Comparison of ENCODE assay signal across 36 cellular contexts in genomic region chr6:22306741-22307466, GRCh38. TPM values are rescaled to one million over a fixed set of nuclear protein-coding genes. Genes with fewer than 3 reads are reported as not detected.
DNase-seq lines count a peak whose midpoint lies in the region; ATAC-seq and TF ChIP-seq lines count a peak whose summit lies in the region.
"Had no signal": no experiment of that assay in that cellular context is flagged by ENCODE, and none has a peak within 500 bp of the region (broad histone marks: within the 10 kb centered on the region; RNA-seq: fewer than 3 reads in every experiment).

No MANE protein-coding gene starts in this region.

- TF ChIP-seq CTCF in esophagus squamous epithelium (IDR thresholded peaks at IDR 0.05), result no peak

- H3K4me3 ChIP-seq in esophagus squamous epithelium, result no peak overlapping the region
- H3K4me3 ChIP-seq: ascending aorta, coronary artery, MG63, transverse colon had no signal

- no peak overlapping the region for H3K4me3 Mint-ChIP-seq in natural killer cell treated with Interleukin-12 subunit alpha and Interleukin-12 subunit beta and Interleukin-15 and Interleukin-18, amount 100 ng/mL, for 72 hours
- H3K4me3 Mint-ChIP-seq: activated CD8-positive, alpha-beta memory T cell treated with anti-CD3 and anti-CD28 coated beads, Interleukin-2, amount 10 ng/mL, durations not matched to agents 7 days and 5 days; activated naive CD8-positive, alpha-beta T cell treated with anti-CD3 and anti-CD28 coated beads, Interleukin-2, amount 10 ng/mL, durations not matched to agents 7 days and 5 days; activated T-cell treated with anti-CD3 and anti-CD28 coated beads, Interleukin-2, amount 50 U/mL, for 4 hours; HFFc6; naive thymus-derived CD8-positive, alpha-beta T cell; stimulated activated effector memory CD8-positive, alpha-beta T cell treated with anti-CD3 and anti-CD28 coated beads, Interleukin-12 subunit alpha, Interleukin-12 subunit beta, amount 100 ng/mL, for 72 hours; T-helper 17 cell had no signal

- peak; percentile 8 for DNase-seq in NCI-H2107 treated with DMSO at 0.1 percent for 48 hours (lab: John Stamatoyannopoulos, UW; ENCODE audit: unreplicated experiment)
- DNase-seq in NCI-H2107 (lab: John Stamatoyannopoulos, UW), result no peak
- peak; percentile 57 for DNase-seq in NCI-H524 treated with DMSO at 0.1 percent for 48 hours (lab: John Stamatoyannopoulos, UW)
- peak; percentile 50 for DNase-seq in fibroblast of gingiva (ENCODE audit: low read depth)
- no peak for DNase-seq in cerebellar nuclear complex (lab: John Stamatoyannopoulos, UW)
- no peak for DNase-seq in natural killer cell treated with Interleukin-12 subunit alpha and Interleukin-12 subunit beta and Interleukin-15 and Interleukin-18, amount 100 ng/mL, for 72 hours (ENCODE audit: low spot score)
- DNase-seq in esophagus squamous epithelium (lab: John Stamatoyannopoulos, UW), result no peak
- DNase-seq: activated CD4-positive, alpha-beta T cell treated with anti-CD3 and anti-CD28 coated beads, Interleukin-2, amount 50 U/mL, for 4 hours; activated CD8-positive, alpha-beta memory T cell treated with anti-CD3 and anti-CD28 coated beads, Interleukin-2, amount 10 ng/mL, durations not matched to agents 7 days and 5 days; activated gamma-delta T cell; activated naive CD8-positive, alpha-beta T cell treated with anti-CD3 and anti-CD28 coated beads, Interleukin-2, amount 10 ng/mL, durations not matched to agents 7 days and 5 days; activated T-cell treated with anti-CD3 and anti-CD28 coated beads, Interleukin-2, amount 50 U/mL, for 4 hours; C1 segment of cervical spinal cord; DMS53; effector CD8-positive, alpha-beta T cell; glutamatergic neuron; HFFc6; MG63; midbrain; naive thymus-derived CD8-positive, alpha-beta T cell; NCI-H1105; NCI-H187; NCI-H226; OCI-M1; T-helper 17 cell; transverse colon had no signal

- H3K27ac Mint-ChIP-seq in natural killer cell treated with Interleukin-12 subunit alpha and Interleukin-12 subunit beta and Interleukin-15 and Interleukin-18, amount 100 ng/mL, for 72 hours, result no peak overlapping the region
- H3K27ac Mint-ChIP-seq: activated CD8-positive, alpha-beta memory T cell treated with anti-CD3 and anti-CD28 coated beads, Interleukin-2, amount 10 ng/mL, durations not matched to agents 7 days and 5 days; activated naive CD8-positive, alpha-beta T cell treated with anti-CD3 and anti-CD28 coated beads, Interleukin-2, amount 10 ng/mL, durations not matched to agents 7 days and 5 days; HFFc6; naive thymus-derived CD8-positive, alpha-beta T cell; stimulated activated effector memory CD8-positive, alpha-beta T cell treated with anti-CD3 and anti-CD28 coated beads, Interleukin-12 subunit alpha, Interleukin-12 subunit beta, amount 100 ng/mL, for 72 hours; T-helper 17 cell had no signal

- no peak for ATAC-seq in natural killer cell treated with Interleukin-12 subunit alpha and Interleukin-12 subunit beta and Interleukin-15 and Interleukin-18, amount 100 ng/mL, for 72 hours
- ATAC-seq in HG03039 (IDR thresholded peaks at IDR 0.05; ENCODE audit: unreplicated experiment), result no peak
- ATAC-seq: activated CD8-positive, alpha-beta memory T cell treated with anti-CD3 and anti-CD28 coated beads, Interleukin-2, amount 10 ng/mL, durations not matched to agents 7 days and 5 days; activated T-cell treated with anti-CD3 and anti-CD28 coated beads, Interleukin-2, amount 50 U/mL, for 4 hours; naive thymus-derived CD8-positive, alpha-beta T cell; SK-N-SH treated with all-trans-retinoic acid at 6 μM for 48 hours; stimulated activated effector memory CD8-positive, alpha-beta T cell treated with anti-CD3 and anti-CD28 coated beads, Interleukin-12 subunit alpha, Interleukin-12 subunit beta, amount 100 ng/mL, for 72 hours; T-helper 17 cell had no signal

- 79 to 80% methylated on average over 3 of the region's 3 CpGs for WGBS in esophagus squamous epithelium, 2 donors

- intact Hi-C loops in esophagus squamous epithelium (cut with DNase I), result no loop called here

- H3K9me3 ChIP-seq in esophagus squamous epithelium, result peaks cover 0 to 7% (median 3%) of the 10 kb centered on the region in 3 donors

- H3K4me1 Mint-ChIP-seq in natural killer cell treated with Interleukin-12 subunit alpha and Interleukin-12 subunit beta and Interleukin-15 and Interleukin-18, amount 100 ng/mL, for 72 hours (ENCODE audit: low read depth in 2 of 2), result no peaks in the 10 kb centered on the region
- H3K4me1 Mint-ChIP-seq: activated CD8-positive, alpha-beta memory T cell treated with anti-CD3 and anti-CD28 coated beads, Interleukin-2, amount 10 ng/mL, durations not matched to agents 7 days and 5 days; activated naive CD8-positive, alpha-beta T cell treated with anti-CD3 and anti-CD28 coated beads, Interleukin-2, amount 10 ng/mL, durations not matched to agents 7 days and 5 days; stimulated activated effector memory CD8-positive, alpha-beta T cell treated with anti-CD3 and anti-CD28 coated beads, Interleukin-12 subunit alpha, Interleukin-12 subunit beta, amount 100 ng/mL, for 72 hours; T-helper 17 cell had no signal

- H3K36me3 Mint-ChIP-seq in natural killer cell treated with Interleukin-12 subunit alpha and Interleukin-12 subunit beta and Interleukin-15 and Interleukin-18, amount 100 ng/mL, for 72 hours, result peaks cover 8% of the 10 kb centered on the region
- H3K36me3 Mint-ChIP-seq: activated CD8-positive, alpha-beta memory T cell treated with anti-CD3 and anti-CD28 coated beads, Interleukin-2, amount 10 ng/mL, durations not matched to agents 7 days and 5 days; activated naive CD8-positive, alpha-beta T cell treated with anti-CD3 and anti-CD28 coated beads, Interleukin-2, amount 10 ng/mL, durations not matched to agents 7 days and 5 days; stimulated activated effector memory CD8-positive, alpha-beta T cell treated with anti-CD3 and anti-CD28 coated beads, Interleukin-12 subunit alpha, Interleukin-12 subunit beta, amount 100 ng/mL, for 72 hours had no signal

- H3K36me3 ChIP-seq in esophagus squamous epithelium, result no peaks in the 10 kb centered on the region
- H3K36me3 ChIP-seq: ascending aorta, MG63, transverse colon had no signal

- no peaks in the 10 kb centered on the region for H3K4me1 ChIP-seq in esophagus squamous epithelium
- H3K4me1 ChIP-seq: ascending aorta, transverse colon had no signal

- H3K27ac ChIP-seq in esophagus squamous epithelium, result no peak overlapping the region
- H3K27ac ChIP-seq: 22Rv1, ascending aorta, coronary artery, transverse colon had no signal

- H3K9me3 Mint-ChIP-seq in natural killer cell treated with Interleukin-12 subunit alpha and Interleukin-12 subunit beta and Interleukin-15 and Interleukin-18, amount 100 ng/mL, for 72 hours, result peaks cover 6% of the 10 kb centered on the region

- no peaks in the 10 kb centered on the region for H3K27me3 ChIP-seq in esophagus squamous epithelium
- H3K27me3 ChIP-seq: ascending aorta, MG63, transverse colon had no signal

- H3K27me3 Mint-ChIP-seq in natural killer cell treated with Interleukin-12 subunit alpha and Interleukin-12 subunit beta and Interleukin-15 and Interleukin-18, amount 100 ng/mL, for 72 hours, result no peaks in the 10 kb centered on the region
- H3K27me3 Mint-ChIP-seq: activated CD8-positive, alpha-beta memory T cell treated with anti-CD3 and anti-CD28 coated beads, Interleukin-2, amount 10 ng/mL, durations not matched to agents 7 days and 5 days; activated naive CD8-positive, alpha-beta T cell treated with anti-CD3 and anti-CD28 coated beads, Interleukin-2, amount 10 ng/mL, durations not matched to agents 7 days and 5 days; naive thymus-derived CD8-positive, alpha-beta T cell; T-helper 17 cell had no signal

- TF ChIP-seq POLR2A in esophagus squamous epithelium (IDR thresholded peaks at IDR 0.05), result no peak

RNA-seq across cellular contexts. Expression of gene PRL, which starts 10.1 kb away (rescaled TPM):
- total RNA-seq in natural killer cell treated with Interleukin-12 subunit alpha and Interleukin-12 subunit beta and Interleukin-15 and Interleukin-18, amount 100 ng/mL, for 72 hours, result not detected
- total RNA-seq in esophagus squamous epithelium, result not detected
- total RNA-seq: activated CD8-positive, alpha-beta memory T cell treated with anti-CD3 and anti-CD28 coated beads, Interleukin-2, amount 10 ng/mL, durations not matched to agents 7 days and 5 days; activated naive CD8-positive, alpha-beta T cell treated with anti-CD3 and anti-CD28 coated beads, Interleukin-2, amount 10 ng/mL, durations not matched to agents 7 days and 5 days; ascending aorta; cardiac septum; HFFc6; liver; osteoblast; renal cortical epithelial cell; T-helper 17 cell; transverse colon had no signal

Comparison
In these comparisons a context has a peak if more than half of its experiments do, and no peak if none do; other contexts are left out.
1. DNase-seq: peak in NCI-H2107 treated with DMSO at 0.1 percent for 48 hours (single experiment), NCI-H524 treated with DMSO at 0.1 percent for 48 hours (single experiment) and fibroblast of gingiva (single experiment); none in NCI-H2107 (single experiment), cerebellar nuclear complex (0 of 2), natural killer cell treated with Interleukin-12 subunit alpha and Interleukin-12 subunit beta and Interleukin-15 and Interleukin-18, amount 100 ng/mL, for 72 hours (single experiment) and esophagus squamous epithelium (single experiment).